17 cellular contexts compared by ENCODE assay signal in genomic region chr15:65771870-65772269, GRCh38. TPM values are rescaled to one million over a fixed set of nuclear protein-coding genes. Genes with fewer than 3 reads are reported as not detected.
DNase-seq lines count a peak whose midpoint lies in the region; ATAC-seq and TF ChIP-seq lines count a peak whose summit lies in the region.
"Had no signal": no experiment of that assay in that cellular context is flagged by ENCODE, and none has a peak within 500 bp of the region (broad histone marks: within the 10 kb centered on the region; RNA-seq: fewer than 3 reads in every experiment).

No MANE protein-coding gene starts in this region.

- no peaks in the 10 kb centered on the region for H3K36me3 ChIP-seq in upper lobe of right lung

- no peak for DNase-seq in activated CD4-positive, alpha-beta memory T cell treated with anti-CD3 and anti-CD28 coated beads, Interleukin-2, amount 10 ng/mL, durations not matched to agents 7 days and 5 days
- no peak for DNase-seq in activated CD4-positive, alpha-beta memory T cell treated with anti-CD3 and anti-CD28 coated beads for 36 hours
- DNase-seq in MV-4-11 (lab: John Stamatoyannopoulos, UW) (peak; percentile 34), naive B cell (no peak), upper lobe of right lung (no peak), pons (ENCODE audit: low spot score) (no peak), cerebellar nuclear complex (lab: John Stamatoyannopoulos, UW) (no peak)
- DNase-seq: CD4-positive, alpha-beta memory T cell; DMS53; GOT3; NCI-H1417; NCI-H187 treated with DMSO at 0.1 percent for 48 hours; NCI-H2227 treated with DMSO at 0.1 percent for 48 hours; NCI-H524 treated with DMSO at 0.1 percent for 48 hours had no signal

- peaks cover 6% of the 10 kb centered on the region for H3K4me1 ChIP-seq in upper lobe of right lung

- no peak overlapping the region for H3K4me3 Mint-ChIP-seq in activated CD4-positive, alpha-beta memory T cell treated with anti-CD3 and anti-CD28 coated beads, Interleukin-2, amount 10 ng/mL, durations not matched to agents 7 days and 5 days
- H3K4me3 Mint-ChIP-seq in activated CD4-positive, alpha-beta memory T cell treated with anti-CD3 and anti-CD28 coated beads for 36 hours, result no peak overlapping the region
- peak overlapping the region in 7 of 8 donors; percentile 23 to 72 (median 61) for H3K4me3 Mint-ChIP-seq in naive B cell

- H3K4me1 Mint-ChIP-seq in activated CD4-positive, alpha-beta memory T cell treated with anti-CD3 and anti-CD28 coated beads, Interleukin-2, amount 10 ng/mL, durations not matched to agents 7 days and 5 days, result peaks cover 44% of the 10 kb centered on the region
- peaks cover 53% of the 10 kb centered on the region for H3K4me1 Mint-ChIP-seq in activated CD4-positive, alpha-beta memory T cell treated with anti-CD3 and anti-CD28 coated beads for 36 hours (ENCODE audit: low read depth)
- peaks cover 53 to 64% (median 57%) of the 10 kb centered on the region in 3 donors for H3K4me1 Mint-ChIP-seq in naive B cell

- no peaks in the 10 kb centered on the region for H3K27me3 Mint-ChIP-seq in activated CD4-positive, alpha-beta memory T cell treated with anti-CD3 and anti-CD28 coated beads, Interleukin-2, amount 10 ng/mL, durations not matched to agents 7 days and 5 days
- no peaks in the 10 kb centered on the region for H3K27me3 Mint-ChIP-seq in activated CD4-positive, alpha-beta memory T cell treated with anti-CD3 and anti-CD28 coated beads for 36 hours
- no peaks in the 10 kb centered on the region for H3K27me3 Mint-ChIP-seq in naive B cell
- H3K27me3 Mint-ChIP-seq: CD4-positive, alpha-beta memory T cell had no signal

- H3K27ac ChIP-seq in upper lobe of right lung, result no peak overlapping the region
- H3K27ac ChIP-seq: BLaER1, KMS-11 had no signal

- intact Hi-C loops in activated CD4-positive, alpha-beta memory T cell treated with anti-CD3 and anti-CD28 coated beads for 36 hours (cut with micrococcal nuclease), result no loop called here
- intact Hi-C loops in upper lobe of right lung (cut with DNase I), result no loop called here

- H3K9me3 Mint-ChIP-seq in activated CD4-positive, alpha-beta memory T cell treated with anti-CD3 and anti-CD28 coated beads, Interleukin-2, amount 10 ng/mL, durations not matched to agents 7 days and 5 days, result peaks cover 5% of the 10 kb centered on the region
- H3K9me3 Mint-ChIP-seq in activated CD4-positive, alpha-beta memory T cell treated with anti-CD3 and anti-CD28 coated beads for 36 hours, result no peaks in the 10 kb centered on the region
- H3K9me3 Mint-ChIP-seq in naive B cell, result peaks cover 0 to 2% (median 0%) of the 10 kb centered on the region in 7 donors
- H3K9me3 Mint-ChIP-seq: CD4-positive, alpha-beta memory T cell had no signal

- H3K27ac Mint-ChIP-seq in activated CD4-positive, alpha-beta memory T cell treated with anti-CD3 and anti-CD28 coated beads, Interleukin-2, amount 10 ng/mL, durations not matched to agents 7 days and 5 days, result peak overlapping the region; percentile 10
- H3K27ac Mint-ChIP-seq in activated CD4-positive, alpha-beta memory T cell treated with anti-CD3 and anti-CD28 coated beads for 36 hours, result no peak overlapping the region
- peak overlapping the region; percentile 83 to 99 (median 92) for H3K27ac Mint-ChIP-seq in naive B cell

- H3K9me3 ChIP-seq in upper lobe of right lung, result no peaks in the 10 kb centered on the region
- H3K9me3 ChIP-seq: BLaER1 had no signal

- POLR2A ChIA-PET in activated CD4-positive, alpha-beta memory T cell treated with anti-CD3 and anti-CD28 coated beads, Interleukin-2, amount 10 ng/mL, durations not matched to agents 7 days and 5 days (lab: Charles Lee), result interaction anchor here (1.7 kb wide), 1 partner anchor 20 kb away, joined by 8 read pairs; the partner anchor contains the start of gene DENND4A
- POLR2A ChIA-PET in activated CD4-positive, alpha-beta memory T cell treated with anti-CD3 and anti-CD28 coated beads for 36 hours (lab: Charles Lee), result no interaction called here

- H3K27me3 ChIP-seq in upper lobe of right lung, result no peaks in the 10 kb centered on the region
- H3K27me3 ChIP-seq: BLaER1 had no signal

- CTCF ChIA-PET in activated CD4-positive, alpha-beta memory T cell treated with anti-CD3 and anti-CD28 coated beads, Interleukin-2, amount 10 ng/mL, durations not matched to agents 7 days and 5 days (lab: Charles Lee), result no interaction called here
- CTCF ChIA-PET in activated CD4-positive, alpha-beta memory T cell treated with anti-CD3 and anti-CD28 coated beads for 36 hours (lab: Charles Lee), result no interaction called here

- ATAC-seq in naive B cell (ENCODE audit: low read depth in 2 of 2), result no peak
- ATAC-seq in upper lobe of right lung, result peak; percentile 71
- ATAC-seq: HCT116 had no signal

- H3K4me3 ChIP-seq in upper lobe of right lung, result no peak overlapping the region
- H3K4me3 ChIP-seq: BLaER1 had no signal

- no peak for TF ChIP-seq CTCF in upper lobe of right lung (IDR thresholded peaks at IDR 0.05)

- peaks cover 39% of the 10 kb centered on the region for H3K36me3 Mint-ChIP-seq in activated CD4-positive, alpha-beta memory T cell treated with anti-CD3 and anti-CD28 coated beads, Interleukin-2, amount 10 ng/mL, durations not matched to agents 7 days and 5 days (ENCODE audit: low read depth)
- peaks cover 23% of the 10 kb centered on the region for H3K36me3 Mint-ChIP-seq in activated CD4-positive, alpha-beta memory T cell treated with anti-CD3 and anti-CD28 coated beads for 36 hours
- H3K36me3 Mint-ChIP-seq in naive B cell, result peaks cover 11 to 12% of the 10 kb centered on the region in 2 donors

RNA-seq across cellular contexts. Expression of gene DENND4A, which starts 20.2 kb away (rescaled TPM):
- 10 to 100 TPM; 40.4 to 41.1 TPM for total RNA-seq in activated CD4-positive, alpha-beta memory T cell treated with anti-CD3 and anti-CD28 coated beads, Interleukin-2, amount 10 ng/mL, durations not matched to agents 7 days and 5 days
- 10 to 100 TPM; 39.9 to 41.3 TPM for total RNA-seq in activated CD4-positive, alpha-beta memory T cell treated with anti-CD3 and anti-CD28 coated beads for 36 hours
- 10 to 100 TPM; 18.3 to 38.9 (median 26.8) TPM for polyA plus RNA-seq in naive B cell (ENCODE audit: low read depth in 6 of 6)
- 32.5 TPM for total RNA-seq in upper lobe of right lung

Comparison
In these comparisons a context has a peak if more than half of its experiments do, and no peak if none do; other contexts are left out.
1. H3K4me3 Mint-ChIP-seq: peak in naive B cell (7 of 8); none in activated CD4-positive, alpha-beta memory T cell treated with anti-CD3 and anti-CD28 coated beads, Interleukin-2, amount 10 ng/mL, durations not matched to agents 7 days and 5 days (single experiment) and activated CD4-positive, alpha-beta memory T cell treated with anti-CD3 and anti-CD28 coated beads for 36 hours (single experiment).